8 cellular contexts compared by ENCODE assay signal in the genomic region with DNA sequence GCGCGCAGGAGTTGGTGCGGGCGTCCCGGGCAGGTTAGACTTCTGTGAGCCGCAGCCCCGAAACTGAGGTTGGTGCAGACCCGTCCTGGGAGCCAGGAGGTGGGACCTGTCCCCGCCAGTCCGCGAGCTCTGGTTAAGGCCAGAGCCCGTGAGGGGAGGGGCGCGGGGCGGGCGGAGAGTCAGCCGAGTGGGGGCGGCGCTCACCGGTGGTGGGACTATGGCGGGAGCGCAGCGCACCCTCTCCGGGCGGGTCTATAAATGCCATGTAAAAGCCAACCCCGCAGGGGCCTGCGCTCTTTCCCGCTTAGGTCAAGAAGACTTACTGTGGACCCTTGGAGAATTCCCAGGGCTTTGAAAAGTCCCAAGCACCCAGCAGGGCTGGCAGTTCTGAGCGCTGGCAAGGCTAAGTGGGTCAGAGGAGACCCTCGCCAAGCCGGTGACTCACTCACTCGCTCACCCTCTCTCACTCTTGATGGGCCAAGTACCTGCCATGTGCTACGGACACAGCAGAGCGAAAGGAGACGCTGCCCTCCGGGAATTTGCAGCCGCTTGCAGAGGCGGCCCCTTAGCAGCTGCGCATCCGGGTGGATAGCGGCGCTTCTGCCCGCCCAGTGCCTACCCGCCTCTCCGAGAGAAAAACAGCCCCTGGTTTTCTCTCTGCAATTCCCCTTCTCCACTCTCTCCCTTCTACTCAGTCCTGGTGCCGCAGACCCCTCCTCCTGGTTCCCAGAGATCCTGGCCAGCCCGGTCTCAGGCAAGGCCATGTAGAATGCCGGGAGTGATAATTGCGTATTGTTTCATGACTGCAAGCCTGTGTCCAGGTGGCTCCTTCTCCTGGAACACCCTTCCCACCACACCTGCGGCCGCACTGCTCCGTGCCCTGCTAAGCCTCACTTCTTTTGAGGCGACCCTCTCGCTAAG. TPM values are rescaled to one million over a fixed set of nuclear protein-coding genes. Genes with fewer than 3 reads are reported as not detected.
A peak's percentile ranks its signal among the peaks of the same experiment; 100 is the strongest.
DNase-seq lines count a peak whose midpoint lies in the region; ATAC-seq and TF ChIP-seq lines count a peak whose summit lies in the region.

A gene (minus strand): TSS at position 110 of the 921 bp plus-strand sequence. CDS start 19,607 bp downstream, outside the sequence.

- DNase-seq in G401 (ENCODE audit: low spot score): peak; percentile 81
- peak; percentile 70 for DNase-seq in RWPE2 (ENCODE audit: low spot score)
- peak; percentile 28 to 91 (median 66) for DNase-seq in head of caudate nucleus
- peak; percentile 51 for DNase-seq in omental fat pad (ENCODE audit: low spot score)
- DNase-seq in naive thymus-derived CD4-positive, alpha-beta T cell: no peak
- DNase-seq in central memory CD4-positive, alpha-beta T cell: no peak
- DNase-seq in activated CD4-positive, alpha-beta T cell treated with anti-CD3 and anti-CD28 coated beads for 48 hours: no peak
- no peak for DNase-seq in stimulated activated CD4-positive, alpha-beta T cell treated with anti-CD3 and anti-CD28 coated beads, Interleukin-1b, Interleukin-23, amount 100 ng/mL, for 48 hours

- peak within 1 kb of the TSS; percentile 8 for H3K27ac ChIP-seq in RWPE2 (ENCODE audit: poor library complexity, severe bottlenecking)
- no peak within 1 kb of the TSS for H3K27ac ChIP-seq in naive thymus-derived CD4-positive, alpha-beta T cell (ENCODE audit: low read depth, low read length)

- H3K27ac Mint-ChIP-seq in naive thymus-derived CD4-positive, alpha-beta T cell: no peak within 1 kb of the TSS

- peak within 1 kb of the TSS in 3 of 10 donors; percentile 1 to 46 (median 11) for H3K4me3 Mint-ChIP-seq in naive thymus-derived CD4-positive, alpha-beta T cell

- CTCF ChIA-PET in naive thymus-derived CD4-positive, alpha-beta T cell (lab: Charles Lee): no interaction called here

- peaks cover under 1% of the 10 kb centered on the region for H3K27me3 ChIP-seq in RWPE2 (ENCODE audit: insufficient read depth, poor library complexity, severe bottlenecking)
- no peaks in the 10 kb centered on the region for H3K27me3 ChIP-seq in naive thymus-derived CD4-positive, alpha-beta T cell (ENCODE audit: control insufficient read depth in 2 of 2, insufficient read depth in 2 of 2, low read length in 2 of 2)

- H3K9me3 ChIP-seq in RWPE2 (ENCODE audit: severe bottlenecking): no peaks in the 10 kb centered on the region
- H3K9me3 ChIP-seq in naive thymus-derived CD4-positive, alpha-beta T cell (ENCODE audit: control insufficient read depth in 2 of 3, low read length in 3 of 3): no peaks in the 10 kb centered on the region

- H3K36me3 ChIP-seq in RWPE2 (ENCODE audit: low read depth): no peaks in the 10 kb centered on the region
- no peaks in the 10 kb centered on the region for H3K36me3 ChIP-seq in naive thymus-derived CD4-positive, alpha-beta T cell (ENCODE audit: control insufficient read depth in 2 of 3, insufficient read depth in 3 of 3, low read length in 3 of 3)

- peaks cover 0 to 10% (median 7%) of the 10 kb centered on the region in 7 donors for H3K4me1 Mint-ChIP-seq in naive thymus-derived CD4-positive, alpha-beta T cell

- peak; percentile 82 for ATAC-seq in RWPE2 (ENCODE audit: low read depth)
- ATAC-seq in omental fat pad (ENCODE audit: low FRiP score): peak; percentile 97
- no peak for ATAC-seq in naive thymus-derived CD4-positive, alpha-beta T cell

- peak within 1 kb of the TSS; percentile 31 for H3K4me3 ChIP-seq in RWPE2 (ENCODE audit: severe bottlenecking)
- H3K4me3 ChIP-seq in naive thymus-derived CD4-positive, alpha-beta T cell (ENCODE audit: low read length): no peak within 1 kb of the TSS

- POLR2A ChIA-PET in naive thymus-derived CD4-positive, alpha-beta T cell (lab: Charles Lee): no interaction called here

- peaks cover 5% of the 10 kb centered on the region for H3K4me1 ChIP-seq in RWPE2 (ENCODE audit: insufficient read depth, poor library complexity, severe bottlenecking)
- no peaks in the 10 kb centered on the region for H3K4me1 ChIP-seq in naive thymus-derived CD4-positive, alpha-beta T cell (ENCODE audit: control insufficient read depth in 2 of 2, insufficient read depth in 2 of 2, low read length in 2 of 2)

- intact Hi-C loops in head of caudate nucleus (cut with DNase I): no loop called here
- intact Hi-C loops in naive thymus-derived CD4-positive, alpha-beta T cell (cut with micrococcal nuclease): no loop called here

- H3K27me3 Mint-ChIP-seq in naive thymus-derived CD4-positive, alpha-beta T cell: peaks cover 36 to 51% (median 46%) of the 10 kb centered on the region in 5 donors

- peaks cover 0 to 3% (median 0%) of the 10 kb centered on the region in 11 donors for H3K9me3 Mint-ChIP-seq in naive thymus-derived CD4-positive, alpha-beta T cell

- TF ChIP-seq CTCF in RWPE2 (IDR thresholded peaks at IDR 0.05; ENCODE audit: poor library complexity, severe bottlenecking) (no peak), omental fat pad (IDR thresholded peaks at IDR 0.05) (no peak)

- in situ Hi-C loops in G401 (cut with HindIII; ENCODE audit: low sequenced_read_pairs): no loop called here

- no peaks in the 10 kb centered on the region for H3K36me3 Mint-ChIP-seq in naive thymus-derived CD4-positive, alpha-beta T cell

RNA-seq across cellular contexts. Expression of the gene that starts here (rescaled TPM):
- not detected in 2 replicates for total RNA-seq in G401 (2014; rRNA removed; shearing (Covaris generic))
- 100 to 1,000 TPM; 125 to 176 (median 150) TPM for total RNA-seq in omental fat pad
- not detected for total RNA-seq in naive thymus-derived CD4-positive, alpha-beta T cell
- polyA plus RNA-seq in naive thymus-derived CD4-positive, alpha-beta T cell: not detected

Comparison
In these comparisons a context has a peak if more than half of its experiments do, and no peak if none do; other contexts are left out.
1. RNA of the gene that starts here (total RNA-seq): 125 to 176 TPM in omental fat pad; not detected in G401 and not detected in naive thymus-derived CD4-positive, alpha-beta T cell; every median in the first group is over 100 times any median in the second.
2. Peak in DNase-seq in G401; RNA of the gene not detected or under 1 TPM.
3. DNase-seq: peak in RWPE2 (single experiment), head of caudate nucleus (42 of 42) and omental fat pad (single experiment); none in naive thymus-derived CD4-positive, alpha-beta T cell (0 of 9), central memory CD4-positive, alpha-beta T cell (single experiment), activated CD4-positive, alpha-beta T cell treated with anti-CD3 and anti-CD28 coated beads for 48 hours (single experiment) and stimulated activated CD4-positive, alpha-beta T cell treated with anti-CD3 and anti-CD28 coated beads, Interleukin-1b, Interleukin-23, amount 100 ng/mL, for 48 hours (single experiment).